Comparison of ENCODE assay signal across 22 cellular contexts in genomic region chr9:6078382-6079105, GRCh38.
DNase-seq lines count a peak whose midpoint lies in the region; ATAC-seq and TF ChIP-seq lines count a peak whose summit lies in the region.
"Had no signal": no experiment of that assay in that cellular context is flagged by ENCODE, and none has a peak within 500 bp of the region (broad histone marks: within the 10 kb centered on the region; RNA-seq: fewer than 3 reads in every experiment).

No MANE protein-coding gene starts in this region.

- no peak overlapping the region for H2BK12ac ChIP-seq in H9 (ENCODE audit: insufficient read length, low read depth, low read length)

- H2BK5ac ChIP-seq in H9 (ENCODE audit: insufficient read length, low read length), result no peak overlapping the region

- DNase-seq in H9 (no peak), OCI-M1 (lab: John Stamatoyannopoulos, UW) (peak; percentile 100), endothelial cell (ENCODE audit: low spot score) (no peak), osteoblast (ENCODE audit: insufficient read length, low spot score, missing footprints) (peak; percentile 18), NCI-H2081 (lab: John Stamatoyannopoulos, UW) (no peak), RPMI8226 (no peak)
- DNase-seq: activated CD4-positive, alpha-beta memory T cell treated with anti-CD3 and anti-CD28 coated beads for 36 hours; activated CD4-positive, CD25-positive, alpha-beta regulatory T cell; activated gamma-delta T cell; activated T-cell treated with anti-CD3 and anti-CD28 coated beads for 4 hours; amniotic stem cell; caudate nucleus; DMS 273 treated with DMSO at 0.1 percent for 48 hours; dorsolateral prefrontal cortex; heart left ventricle; islet precursor cell; NCI-H1105 treated with DMSO at 0.1 percent for 48 hours; stimulated activated CD4-positive, alpha-beta T cell treated with anti-CD3 and anti-CD28 coated beads, Interleukin-4, amount 100 ng/mL, for 24 hours; stimulated activated naive CD8-positive, alpha-beta T cell treated with anti-CD3 and anti-CD28 coated beads, Interleukin-15, Interleukin-2, amounts not matched to agents 100 U/mL and 50 U/mL, for 24 hours; thyroid gland had no signal

- no peak overlapping the region for H4K5ac ChIP-seq in H9 (ENCODE audit: insufficient read length, low read depth, low read length)

- no peak for TF ChIP-seq CTCF in H9 (conservative IDR thresholded peaks at IDR 0.05)
- TF ChIP-seq CTCF in endothelial cell (IDR thresholded peaks at IDR 0.05; ENCODE audit: unreplicated experiment), result no peak
- TF ChIP-seq CTCF in osteoblast (IDR thresholded peaks at IDR 0.05; ENCODE audit: extremely low read depth, low read depth, low read length), result no peak

- H3K4me2 ChIP-seq in H9 (ENCODE audit: insufficient read depth, insufficient read length, low read length), result no peak overlapping the region
- no peak overlapping the region for H3K4me2 ChIP-seq in osteoblast (ENCODE audit: insufficient read depth, low read length)

- no peak overlapping the region for H3K4me3 ChIP-seq in osteoblast (ENCODE audit: insufficient read depth, low read length)
- H3K4me3 ChIP-seq: heart left ventricle, thyroid gland had no signal

- H4K20me1 ChIP-seq in H9 (ENCODE audit: control insufficient read depth, insufficient read depth, insufficient read length), result no peaks in the 10 kb centered on the region
- no peaks in the 10 kb centered on the region for H4K20me1 ChIP-seq in osteoblast (ENCODE audit: insufficient read depth, low read length)

- H3K27me3 ChIP-seq in H9 (ENCODE audit: insufficient read depth, low read length) (no peaks in the 10 kb centered on the region), osteoblast (ENCODE audit: insufficient read depth, low read length) (no peaks in the 10 kb centered on the region)
- H3K27me3 ChIP-seq: dorsolateral prefrontal cortex, heart left ventricle, neutrophil, thyroid gland had no signal

- H3K4me1 ChIP-seq in H9 (ENCODE audit: insufficient read depth, low read length) (peaks cover 4% of the 10 kb centered on the region; the same call in 1 of the 2 replicates), osteoblast (ENCODE audit: insufficient read depth, low read length) (peaks cover 3% of the 10 kb centered on the region)
- H3K4me1 ChIP-seq: thyroid gland had no signal

- H2AFZ ChIP-seq in H9 (ENCODE audit: low read length) (peak overlapping the region; percentile 94), osteoblast (ENCODE audit: low read length) (no peak overlapping the region)

- H3K18ac ChIP-seq in H9 (ENCODE audit: insufficient read length, low read depth, low read length), result peak overlapping the region; percentile 69

- H3K9me3 ChIP-seq in H9 (ENCODE audit: control insufficient read depth, low read depth, low read length) (no peaks in the 10 kb centered on the region), osteoblast (ENCODE audit: low read depth, low read length) (no peaks in the 10 kb centered on the region)
- H3K9me3 ChIP-seq: heart left ventricle, neutrophil, thyroid gland had no signal

- no peaks in the 10 kb centered on the region for H3K36me3 ChIP-seq in osteoblast (ENCODE audit: insufficient read depth, low read length)
- H3K36me3 ChIP-seq: heart left ventricle, neutrophil, thyroid gland had no signal

- no peaks in the 10 kb centered on the region for H3K79me2 ChIP-seq in H9 (ENCODE audit: insufficient read depth, low read length)
- no peaks in the 10 kb centered on the region for H3K79me2 ChIP-seq in osteoblast (ENCODE audit: insufficient read depth, low read length)

- H4K8ac ChIP-seq in H9 (replicated peaks; ENCODE audit: insufficient read length, low read depth, low read length), result no peak overlapping the region

- H3K14ac ChIP-seq in H9 (ENCODE audit: insufficient read depth, low read length), result peak overlapping the region; percentile 6; the same call in 1 of the 2 replicates

- H3K27ac ChIP-seq in H9 (ENCODE audit: insufficient read length, low read depth, low read length) (no peak overlapping the region), osteoblast (ENCODE audit: low read depth, low read length) (no peak overlapping the region)
- H3K27ac ChIP-seq: dorsolateral prefrontal cortex, heart left ventricle, neutrophil, thyroid gland had no signal

- H4K91ac ChIP-seq in H9 (ENCODE audit: insufficient read length, low read depth, low read length), result no peak overlapping the region

- H2AK5ac ChIP-seq in H9 (ENCODE audit: insufficient read length, low read length), result no peak overlapping the region

- no peak overlapping the region for H3K56ac ChIP-seq in H9 (ENCODE audit: insufficient read length, low read depth, low read length)

- ATAC-seq in GM18873 (IDR thresholded peaks at IDR 0.05; ENCODE audit: low FRiP score, unreplicated experiment), result no peak
- ATAC-seq: heart left ventricle; stimulated activated naive CD8-positive, alpha-beta T cell treated with anti-CD3 and anti-CD28 coated beads, Interleukin-15, Interleukin-2, amounts not matched to agents 100 U/mL and 50 U/mL, for 24 hours had no signal

- H2BK120ac ChIP-seq in H9 (ENCODE audit: low read depth, low read length, poor library complexity, severe bottlenecking), result no peak overlapping the region

- H3K36me3 Mint-ChIP-seq in H9 (ENCODE audit: insufficient read depth in 1 of 3, low read depth in 3 of 3), result no peaks in the 10 kb centered on the region
- H3K36me3 Mint-ChIP-seq in endothelial cell (ENCODE audit: low read depth, unreplicated experiment), result no peaks in the 10 kb centered on the region
- H3K36me3 Mint-ChIP-seq: activated CD4-positive, alpha-beta memory T cell treated with anti-CD3 and anti-CD28 coated beads for 36 hours had no signal

- H3K9me3 Mint-ChIP-seq in H9, result no peaks in the 10 kb centered on the region; a peak in 2 of 5 replicates
- H3K9me3 Mint-ChIP-seq in endothelial cell (ENCODE audit: unreplicated experiment), result no peaks in the 10 kb centered on the region
- H3K9me3 Mint-ChIP-seq: activated CD4-positive, alpha-beta memory T cell treated with anti-CD3 and anti-CD28 coated beads for 36 hours had no signal

- H3K27me3 Mint-ChIP-seq in H9 (ENCODE audit: low read depth) (no peaks in the 10 kb centered on the region), endothelial cell (ENCODE audit: unreplicated experiment) (peaks cover 4% of the 10 kb centered on the region)

- peak overlapping the region; percentile 60 for H2BK20ac ChIP-seq in H9 (ENCODE audit: low read depth, low read length, poor library complexity, severe bottlenecking)

- no peaks in the 10 kb centered on the region for H3K79me1 ChIP-seq in H9 (ENCODE audit: insufficient read depth, low read depth, low read length, poor library complexity, severe bottlenecking)

- H3K4me1 Mint-ChIP-seq in H9 (peaks cover 29 to 32% of the 10 kb centered on the region in 2 experiments), endothelial cell (ENCODE audit: unreplicated experiment) (peaks cover 16% of the 10 kb centered on the region)

- H3K23me2 ChIP-seq in H9 (ENCODE audit: insufficient read length, low read depth, low read length, poor library complexity, severe bottlenecking), result no peaks in the 10 kb centered on the region

- no peak overlapping the region for H3K23ac ChIP-seq in H9 (ENCODE audit: insufficient read length, low read depth, low read length)

- H3K9ac ChIP-seq in H9 (ENCODE audit: extremely low read depth, insufficient read length, low read length), result no peak overlapping the region

- H3T11ph ChIP-seq in H9 (ENCODE audit: low read length), result peak overlapping the region; percentile 98

- no peak overlapping the region for H3K4me3 Mint-ChIP-seq in H9
- H3K4me3 Mint-ChIP-seq in endothelial cell (ENCODE audit: unreplicated experiment), result no peak overlapping the region
- H3K4me3 Mint-ChIP-seq: activated CD4-positive, alpha-beta memory T cell treated with anti-CD3 and anti-CD28 coated beads for 36 hours had no signal

- peak overlapping the region; percentile 1; the same call in 1 of the 2 replicates for H3K4ac ChIP-seq in H9 (ENCODE audit: low read depth, low read length)

- H3K27ac Mint-ChIP-seq in H9, result peak overlapping the region; percentile 4 to 83 (median 7); a peak in 4 of 7 replicates
- H3K27ac Mint-ChIP-seq in endothelial cell (ENCODE audit: unreplicated experiment), result peak overlapping the region; percentile 39
- H3K27ac Mint-ChIP-seq: activated CD4-positive, alpha-beta memory T cell treated with anti-CD3 and anti-CD28 coated beads for 36 hours had no signal

- H2BK15ac ChIP-seq in H9 (ENCODE audit: low read depth, low read length), result no peak overlapping the region

- no CpG with 5 or more reads among the region's 5 CpGs for WGBS in H9 (ENCODE audit: extremely low coverage, insufficient read length, low lambda C conversion rate)

Comparison
In these comparisons a context has a peak if more than half of its experiments do, and no peak if none do; other contexts are left out.
1. DNase-seq: peak in OCI-M1 (single experiment) and osteoblast (single experiment); none in H9 (single experiment), endothelial cell (single experiment), NCI-H2081 (0 of 2) and RPMI8226 (single experiment).